Comparison of ENCODE assay signal across 31 cellular contexts in genomic region chr6:79627422-79627821, GRCh38. TPM values are rescaled to one million over a fixed set of nuclear protein-coding genes. Genes with fewer than 3 reads are reported as not detected.
DNase-seq lines count a peak whose midpoint lies in the region; ATAC-seq and TF ChIP-seq lines count a peak whose summit lies in the region.
"Had no signal": no experiment of that assay in that cellular context is flagged by ENCODE, and none has a peak within 500 bp of the region (broad histone marks: within the 10 kb centered on the region; RNA-seq: fewer than 3 reads in every experiment).

No MANE protein-coding gene starts in this region.

- CTCF ChIA-PET in mammary epithelial cell (lab: Charles Lee; ENCODE audit: low non-redundant PET) = no interaction called here

- dilution Hi-C loops in mammary epithelial cell (cut with HindIII; ENCODE audit: low sequenced_read_pairs) = no loop called here

- no peak overlapping the region for H2AFZ ChIP-seq in mammary epithelial cell (ENCODE audit: low read depth, low read length)
- H2AFZ ChIP-seq: GM23338 had no signal

- peak; percentile 42 for ATAC-seq in GM18498 (IDR thresholded peaks at IDR 0.05; ENCODE audit: unreplicated experiment)
- peak; percentile 55 for ATAC-seq in GM21529 (IDR thresholded peaks at IDR 0.05; ENCODE audit: unreplicated experiment)
- peak; percentile 60 for ATAC-seq in HG02885 (IDR thresholded peaks at IDR 0.05; ENCODE audit: poor library complexity, unreplicated experiment)
- ATAC-seq in HG03342 (IDR thresholded peaks at IDR 0.05; ENCODE audit: unreplicated experiment) = no peak
- ATAC-seq: A549, GM23338, PC-3 had no signal

- intact Hi-C loops in mammary epithelial cell (cut with micrococcal nuclease) = no loop called here

- TF ChIP-seq CTCF in mammary epithelial cell (conservative IDR thresholded peaks at IDR 0.05 in 1 of 2, IDR thresholded peaks at IDR 0.05 in 1 of 2; ENCODE audit: extremely low read depth in 1 of 2, insufficient read depth in 1 of 2, low read depth in 1 of 2, low read length in 2 of 2) = no peak

- no peaks in the 10 kb centered on the region for H3K9me3 ChIP-seq in mammary epithelial cell (replicated peaks; ENCODE audit: insufficient read depth, low read length)
- H3K9me3 ChIP-seq: A549, Caco-2, SK-N-SH had no signal

- DNase-seq in activated CD4-positive, alpha-beta T cell treated with anti-CD3 and anti-CD28 coated beads for 4 hours = no peak
- DNase-seq in DMS153 (lab: John Stamatoyannopoulos, UW) (no peak), mammary epithelial cell (no peak)
- DNase-seq: AML-193; Caco-2; CD4-positive, alpha-beta memory T cell; DMS79; EL; GDM1; H9; IMR-90; Karpas-422; MV-4-11; NCI-H1105; NCI-H1436 treated with DMSO at 0.1 percent for 48 hours; NCI-H187 treated with DMSO at 0.1 percent for 48 hours; NCI-H2107; NCI-H524 treated with DMSO at 0.1 percent for 48 hours; NCI-H774; NK-92 treated with Interleukin-12 subunit alpha and Interleukin-12 subunit beta, amount 100 ng/mL, for 24 hours; PC-3; SK-N-SH; SW 1271; T-helper 9 cell had no signal

- peaks cover 7% of the 10 kb centered on the region for H3K4me1 ChIP-seq in mammary epithelial cell (ENCODE audit: insufficient read depth, low read length)
- H3K4me1 ChIP-seq: A549; BLaER1 treated with 17β-estradiol and CSF1 and Interleukin-3, amounts not matched to agents 10 nM and 100 nM had no signal

- H3K36me3 ChIP-seq in mammary epithelial cell (ENCODE audit: insufficient read depth, low read length) = no peaks in the 10 kb centered on the region
- H3K36me3 ChIP-seq: BLaER1 treated with 17β-estradiol and CSF1 and Interleukin-3, amounts not matched to agents 10 nM and 100 nM had no signal

- no peak overlapping the region for H3K4me3 ChIP-seq in mammary epithelial cell (replicated peaks in 1 of 3; ENCODE audit: insufficient read depth in 1 of 3, low read depth in 2 of 3, low read length in 3 of 3)
- H3K4me3 ChIP-seq: A549; BLaER1 treated with 17β-estradiol and CSF1 and Interleukin-3, amounts not matched to agents 10 nM and 100 nM; GM23338 had no signal

- no TSS peak for BruUV-seq in mammary epithelial cell (replicated peaks; lab: Mats Ljungman, UMichigan)

- H3K4me2 ChIP-seq in mammary epithelial cell (ENCODE audit: insufficient read depth, low read depth, low read length) = no peak overlapping the region
- H3K4me2 ChIP-seq: A549; BLaER1 treated with 17β-estradiol and CSF1 and Interleukin-3, amounts not matched to agents 10 nM and 100 nM; GM23338; SK-N-SH had no signal

- H3K27me3 ChIP-seq in mammary epithelial cell (ENCODE audit: insufficient read depth, low read length) = no peaks in the 10 kb centered on the region
- H3K27me3 ChIP-seq: BLaER1 treated with 17β-estradiol and CSF1 and Interleukin-3, amounts not matched to agents 10 nM and 100 nM had no signal

- H4K20me1 ChIP-seq in mammary epithelial cell (ENCODE audit: insufficient read depth, low read length) = no peaks in the 10 kb centered on the region
- H4K20me1 ChIP-seq: BLaER1 treated with 17β-estradiol and CSF1 and Interleukin-3, amounts not matched to agents 10 nM and 100 nM had no signal

- H3K79me2 ChIP-seq in mammary epithelial cell (ENCODE audit: insufficient read depth, low read length) = no peaks in the 10 kb centered on the region

- H3K27ac ChIP-seq in mammary epithelial cell (ENCODE audit: insufficient read depth, low read depth, low read length) = no peak overlapping the region
- H3K27ac ChIP-seq: A549; BLaER1 treated with 17β-estradiol and CSF1 and Interleukin-3, amounts not matched to agents 10 nM and 100 nM had no signal

- in situ Hi-C loops in mammary epithelial cell (cut with MboI; ENCODE audit: low sequenced_read_pairs in 2 of 2) = no loop called here

- H3K9ac ChIP-seq in mammary epithelial cell (ENCODE audit: insufficient read depth, low read length) = no peak overlapping the region
- H3K9ac ChIP-seq: BLaER1 treated with 17β-estradiol and CSF1 and Interleukin-3, amounts not matched to agents 10 nM and 100 nM; SK-N-SH had no signal

RNA-seq across cellular contexts. Expression of gene SH3BGRL2, which starts 3.7 kb away (rescaled TPM):
- total RNA-seq in mammary epithelial cell = 10 to 100 TPM in 1 of 2 donors, 1 to 10 TPM in 1; 6.6 to 16.3 TPM
- polyA plus RNA-seq in mammary epithelial cell = 1.5 TPM
- 1.2 TPM for polyA minus RNA-seq in mammary epithelial cell
